2 cellular contexts compared by ENCODE assay signal in genomic region chr12:44101470-44101869, GRCh38.
TF ChIP-seq lines count a peak whose summit lies in the region.

No MANE protein-coding gene starts in this region.

TF ChIP-seq in HepG2, 621 proteins besides CTCF, POLR2A, EP300 and RAD21 (continued from another document):
- TF ChIP-seq ZBED4 (CRISPR knock-in tag; IDR thresholded peaks at IDR 0.05; ENCODE audit: borderline replicate concordance) (no peak), ZNF543 (CRISPR knock-in tag; IDR thresholded peaks at IDR 0.05) (no peak), ATF3 (CRISPR knock-in tag; IDR thresholded peaks at IDR 0.05) (no peak), SNAPC5 (CRISPR knock-in tag; IDR thresholded peaks at IDR 0.05; ENCODE audit: borderline replicate concordance) (no peak), RFXAP (CRISPR knock-in tag; IDR thresholded peaks at IDR 0.05; ENCODE audit: borderline replicate concordance) (no peak), TCF12 (IDR thresholded peaks at IDR 0.05) (no peak), TCF12 (CRISPR knock-in tag; IDR thresholded peaks at IDR 0.05) (no peak), CEBPG (CRISPR knock-in tag; IDR thresholded peaks at IDR 0.05) (0 out of 2 replicates have a peak, but pooled peaks have one; percentile 9), MTF2 (CRISPR knock-in tag; IDR thresholded peaks at IDR 0.05; ENCODE audit: borderline replicate concordance) (no peak), FOXO1 (CRISPR knock-in tag; IDR thresholded peaks at IDR 0.05) (no peak), CEBPB (IDR thresholded peaks at IDR 0.05; ENCODE audit: borderline replicate concordance, low read depth, low read length) (peak; percentile 87), ZNF619 (CRISPR knock-in tag; IDR thresholded peaks at IDR 0.05) (no peak)

TF ChIP-seq in H1, 55 proteins besides CTCF, POLR2A, EP300 and RAD21 (continued from another document):
- no peak for TF ChIP-seq CTBP2 (IDR thresholded peaks at IDR 0.05; ENCODE audit: borderline replicate concordance, insufficient read depth, insufficient read length, low read length)
